ENCODE assay signal across 10 cellular contexts in the genomic region with DNA sequence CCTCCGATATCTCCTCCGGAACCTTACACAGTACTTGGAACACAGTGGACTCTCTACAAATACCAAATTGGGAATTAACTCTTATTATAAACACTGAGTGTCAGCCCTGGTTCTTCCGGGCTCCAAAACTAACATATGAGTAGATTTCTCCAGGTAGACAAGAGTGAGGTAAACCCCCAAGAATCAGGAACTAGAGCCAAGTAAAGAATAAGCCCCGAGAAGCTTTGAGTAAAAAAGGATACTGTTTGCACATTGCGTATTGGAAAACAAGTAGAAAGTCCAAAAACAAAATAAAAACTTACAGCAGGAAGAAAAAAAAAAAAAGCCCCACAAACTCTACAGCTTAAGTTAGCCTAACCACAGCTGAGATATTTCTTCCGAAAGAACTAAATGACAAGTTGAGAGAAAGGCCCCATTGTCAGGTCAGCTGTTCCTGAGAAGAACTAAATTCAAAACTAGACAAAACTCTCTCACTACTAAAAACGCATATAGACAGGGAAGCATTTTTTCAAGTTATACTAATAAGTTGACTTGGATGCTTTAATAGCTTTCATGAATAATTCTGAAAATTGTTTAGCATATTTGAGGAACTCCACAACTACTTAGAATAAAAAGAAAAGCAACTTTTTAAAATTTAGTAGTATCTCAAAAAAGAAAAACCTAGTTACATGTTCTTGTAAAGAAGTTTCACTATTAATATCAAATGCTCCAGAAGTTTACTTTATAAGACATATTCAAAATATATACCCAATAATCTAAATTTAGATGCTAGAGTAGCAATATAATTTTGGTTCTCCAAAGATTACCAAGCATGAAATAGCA. TPM values are rescaled to one million over a fixed set of nuclear protein-coding genes. Genes with fewer than 3 reads are reported as not detected.
A peak's percentile ranks its signal among the peaks of the same experiment; 100 is the strongest.
DNase-seq lines count a peak whose midpoint lies in the region; ATAC-seq and TF ChIP-seq lines count a peak whose summit lies in the region.
"Had no signal": no experiment of that assay in that cellular context is flagged by ENCODE, and none has a peak within 500 bp of the region (broad histone marks: within the 10 kb centered on the region; RNA-seq: fewer than 3 reads in every experiment).

No MANE protein-coding gene starts in this region.

- H3K27ac ChIP-seq in PC-9, result no peak overlapping the region

- peak; percentile 45 for DNase-seq in left kidney (ENCODE audit: low read depth, low spot score)
- DNase-seq in PC-9, result no peak
- no peak for DNase-seq in NCI-H226
- DNase-seq in hypothalamus (lab: John Stamatoyannopoulos, UW), result no peak
- DNase-seq: DMS53, nucleus accumbens had no signal

- H3K27me3 ChIP-seq in PC-9 (ENCODE audit: insufficient read depth, low read depth), result no peaks in the 10 kb centered on the region

- H3K4me1 ChIP-seq in PC-9 (replicated peaks; ENCODE audit: insufficient read depth), result no peaks in the 10 kb centered on the region; the same call in 1 of the 2 replicates

- H3K9me2 ChIP-seq in PC-9 (ENCODE audit: insufficient read depth), result no peaks in the 10 kb centered on the region

- H2AFZ ChIP-seq in PC-9, result no peak overlapping the region

- BruUV-seq in PC-9 (replicated peaks; lab: Mats Ljungman, UMichigan), result no TSS peak

- H3K4me3 ChIP-seq in PC-9, result no peak overlapping the region

- intact Hi-C loops in PC-9 (cut with micrococcal nuclease; ENCODE audit: unreplicated experiment), result no loop called here

- no peak for TF ChIP-seq CTCF in PC-9 (conservative IDR thresholded peaks at IDR 0.05)

- H4K20me1 ChIP-seq in PC-9 (ENCODE audit: insufficient read depth), result no peaks in the 10 kb centered on the region

- no peak overlapping the region for H3K4me2 ChIP-seq in PC-9

- no peaks in the 10 kb centered on the region for H3F3A ChIP-seq in PC-9 (ENCODE audit: insufficient read depth, low read depth)

- H3K9me3 ChIP-seq in PC-9 (ENCODE audit: insufficient read depth, low read depth), result no peaks in the 10 kb centered on the region

- H3K79me2 ChIP-seq in PC-9 (ENCODE audit: low read depth), result no peaks in the 10 kb centered on the region

- CTCF ChIA-PET in PC-9 (lab: Charles Lee), result no interaction called here

- no peaks in the 10 kb centered on the region for H3K36me3 ChIP-seq in PC-9 (ENCODE audit: low read depth)

- POLR2A ChIA-PET in PC-9 (lab: Charles Lee; ENCODE audit: unreplicated experiment), result no interaction called here

- peak; percentile 30 for ATAC-seq in GM18498 (IDR thresholded peaks at IDR 0.05; ENCODE audit: unreplicated experiment)
- peak; percentile 31 for ATAC-seq in GM21381 (IDR thresholded peaks at IDR 0.05; ENCODE audit: unreplicated experiment)
- ATAC-seq in HG03520 (IDR thresholded peaks at IDR 0.05; ENCODE audit: unreplicated experiment), result peak; percentile 36
- no peak for ATAC-seq in GM21360 (IDR thresholded peaks at IDR 0.05; ENCODE audit: unreplicated experiment)

RNA-seq across cellular contexts. Expression of a gene that starts 4.3 kb away (rescaled TPM):
- 0.73 TPM in 1 of 2 replicates, not detected in the other for total RNA-seq in PC-9 (2021)

RNA-seq across cellular contexts. Expression of a gene that starts 32.7 kb away (rescaled TPM):
- not detected in 2 replicates for total RNA-seq in PC-9 (2021)
